Comparison of ENCODE assay signal across 9 cellular contexts in the genomic region with DNA sequence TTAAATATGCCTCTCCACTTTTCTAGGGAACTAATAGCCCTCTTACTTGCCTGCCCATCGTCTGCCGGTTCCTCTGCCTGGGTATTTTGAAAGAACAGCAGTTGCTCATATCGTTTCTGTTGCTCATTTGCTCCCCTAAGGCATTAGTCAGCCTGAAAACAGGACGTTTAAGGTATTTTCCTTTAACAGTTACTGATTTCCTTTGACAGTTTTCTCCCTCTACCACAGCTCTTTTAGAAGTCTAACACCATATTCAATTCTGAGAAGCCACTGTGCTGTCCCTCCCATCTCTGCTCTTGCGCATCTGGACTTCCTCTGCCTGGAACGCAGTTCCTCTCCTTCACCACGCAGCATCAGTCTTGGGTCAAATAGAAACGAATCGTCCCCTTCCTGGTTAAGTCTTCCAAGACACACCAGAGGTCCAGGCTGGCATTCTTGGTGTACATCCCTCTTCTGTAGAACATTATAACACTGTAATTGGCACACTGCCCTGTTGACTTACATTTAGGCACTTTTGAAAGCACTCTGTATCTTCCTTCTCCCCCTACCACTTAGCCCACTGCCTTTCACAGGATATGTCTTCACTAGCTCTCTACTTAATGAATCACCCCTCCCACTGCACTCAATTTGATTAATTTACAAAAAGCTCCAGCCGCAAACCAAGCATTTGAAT.
DNase-seq lines count a peak whose midpoint lies in the region; ATAC-seq, FAIRE-seq and TF ChIP-seq lines count a peak whose summit lies in the region.
"Had no signal": no experiment of that assay in that cellular context is flagged by ENCODE, and none has a peak within 500 bp of the region (broad histone marks: within the 10 kb centered on the region; RNA-seq: fewer than 3 reads in every experiment).

No MANE protein-coding gene starts in this region.

- peak overlapping the region; percentile 75 for H3K27ac ChIP-seq in psoas muscle
- H3K27ac ChIP-seq: 22Rv1 had no signal

- H3K9me3 ChIP-seq in psoas muscle, result no peaks in the 10 kb centered on the region

- peaks cover 7% of the 10 kb centered on the region for H3K4me1 ChIP-seq in psoas muscle

- ATAC-seq in HG02973 (IDR thresholded peaks at IDR 0.05; ENCODE audit: unreplicated experiment), result peak; percentile 93
- peak in 3 of 4 donors; percentile 72 to 84 (median 79) for ATAC-seq in psoas muscle

- H3K4me3 ChIP-seq in fibroblast of the aortic adventitia (ENCODE audit: low read depth, low read length) (peak overlapping the region; percentile 60), psoas muscle (peak overlapping the region; percentile 64)

- H3K36me3 ChIP-seq in psoas muscle (ENCODE audit: insufficient read depth in 1 of 2, low read depth in 1 of 2), result no peaks in the 10 kb centered on the region

- 2 to 6% (median 4%) methylated on average over 10 of the region's 10 CpGs for WGBS in psoas muscle, 3 donors

- intact Hi-C loops in psoas muscle (cut with DNase I), result no loop called here

- TF ChIP-seq CTCF in fibroblast of the aortic adventitia (IDR thresholded peaks at IDR 0.05; ENCODE audit: insufficient read depth, low read length), result peak; percentile 53
- peak; percentile 8 for TF ChIP-seq CTCF in psoas muscle (IDR thresholded peaks at IDR 0.05)

- DNase-seq in DMS 273 (lab: John Stamatoyannopoulos, UW; ENCODE audit: unreplicated experiment) (peak; percentile 27), DMS 273 treated with DMSO at 0.1 percent for 48 hours (lab: John Stamatoyannopoulos, UW) (no peak), OCI-M1 (lab: John Stamatoyannopoulos, UW) (peak; percentile 94), activated T-helper 1 cell treated with Interleukin-2 at 50 U/mL for 16 hours (ENCODE audit: low read depth) (peak; percentile 43), fibroblast of the aortic adventitia (ENCODE audit: low read depth) (peak; percentile 82), psoas muscle (peak; percentile 32 to 59), urothelium cell line (ENCODE audit: low spot score) (peak; percentile 60)

- no peak for FAIRE-seq in urothelium cell line (lab: Jason Lieb, UNC)

- H3K27me3 ChIP-seq in psoas muscle (ENCODE audit: insufficient read depth in 3 of 3, low read length in 2 of 3), result no peaks in the 10 kb centered on the region
